ENCODE assay signal across 13 cellular contexts in genomic region chr18:67710639-67711038, GRCh38.
DNase-seq lines count a peak whose midpoint lies in the region; ATAC-seq and TF ChIP-seq lines count a peak whose summit lies in the region.
"Had no signal": no experiment of that assay in that cellular context is flagged by ENCODE, and none has a peak within 500 bp of the region (broad histone marks: within the 10 kb centered on the region; RNA-seq: fewer than 3 reads in every experiment).

No MANE protein-coding gene starts in this region.

- no peak overlapping the region for H3K4me3 ChIP-seq in RWPE2 (ENCODE audit: severe bottlenecking)
- H3K4me3 ChIP-seq: BLaER1, SJCRH30 had no signal

- H3K27ac ChIP-seq in H9 (ENCODE audit: insufficient read length, low read depth, low read length) (no peak overlapping the region), RWPE2 (ENCODE audit: poor library complexity, severe bottlenecking) (no peak overlapping the region)
- H3K27ac ChIP-seq: BLaER1, SJCRH30 had no signal

- H2BK20ac ChIP-seq in H9 (ENCODE audit: low read depth, low read length, poor library complexity, severe bottlenecking): no peak overlapping the region

- no peak overlapping the region for H2AK5ac ChIP-seq in H9 (ENCODE audit: insufficient read length, low read length)

- H4K20me1 ChIP-seq in H9 (ENCODE audit: control insufficient read depth, insufficient read depth, insufficient read length): no peaks in the 10 kb centered on the region
- H4K20me1 ChIP-seq: BLaER1 had no signal

- H3K4me1 Mint-ChIP-seq in H9 (peaks cover 9 to 14% of the 10 kb centered on the region in 2 experiments), T-cell (no peaks in the 10 kb centered on the region)

- peaks cover 0 to 2% of the 10 kb centered on the region in 2 experiments; a peak in 1 of 5 replicates for H3K9me3 Mint-ChIP-seq in H9
- H3K9me3 Mint-ChIP-seq in T-cell: no peaks in the 10 kb centered on the region
- H3K9me3 Mint-ChIP-seq: activated T-helper 1 cell treated with anti-CD3 and anti-CD28 coated beads, Interleukin-12 subunit alpha, Interleukin-12 subunit beta, Interleukin-2, Interleukin-4 antibody, amounts not matched to agents 30 ng/mL and 10 ng/mL and 1 ng/mL, durations not matched to agents 14 hours and 24 hours and 36 hours had no signal

- no peak overlapping the region for H3K4me2 ChIP-seq in H9 (ENCODE audit: insufficient read depth, insufficient read length, low read length)
- H3K4me2 ChIP-seq: BLaER1 had no signal

- TF ChIP-seq CTCF in H9 (conservative IDR thresholded peaks at IDR 0.05): peak; percentile 71
- TF ChIP-seq CTCF in RWPE2 (IDR thresholded peaks at IDR 0.05; ENCODE audit: poor library complexity, severe bottlenecking): peak; percentile 26

- H3K14ac ChIP-seq in H9 (ENCODE audit: insufficient read depth, low read length): no peak overlapping the region

- CTCF ChIA-PET in T-cell (lab: Charles Lee): no interaction called here

- no peaks in the 10 kb centered on the region; the same call in 1 of the 2 replicates for H3K27me3 Mint-ChIP-seq in H9 (ENCODE audit: low read depth)
- H3K27me3 Mint-ChIP-seq in T-cell: no peaks in the 10 kb centered on the region

- no peak overlapping the region for H2BK15ac ChIP-seq in H9 (ENCODE audit: low read depth, low read length)

- no peak overlapping the region for H3K4ac ChIP-seq in H9 (ENCODE audit: low read depth, low read length)

- H3K9me3 ChIP-seq in H9 (ENCODE audit: control insufficient read depth, low read depth, low read length) (no peaks in the 10 kb centered on the region), RWPE2 (ENCODE audit: severe bottlenecking) (no peaks in the 10 kb centered on the region)
- H3K9me3 ChIP-seq: BLaER1, SJCRH30 had no signal

- H3K79me1 ChIP-seq in H9 (ENCODE audit: insufficient read depth, low read depth, low read length, poor library complexity, severe bottlenecking): no peaks in the 10 kb centered on the region

- ATAC-seq in RWPE2 (ENCODE audit: low read depth) (no peak), T-cell (replicated peaks in 1 of 4) (no peak), HG03280 (IDR thresholded peaks at IDR 0.05; ENCODE audit: unreplicated experiment) (no peak)

- H3K36me3 Mint-ChIP-seq in H9 (ENCODE audit: insufficient read depth in 1 of 3, low read depth in 3 of 3) (no peaks in the 10 kb centered on the region), T-cell (no peaks in the 10 kb centered on the region)

- no peak overlapping the region for H2AFZ ChIP-seq in H9 (ENCODE audit: low read length)

- DNase-seq in ACHN (peak; percentile 6), H9 (no peak), RWPE2 (ENCODE audit: low spot score) (no peak), iPS-NIHi11 (ENCODE audit: low spot score) (peak; percentile 13), T-cell (no peak), HuH-7.5 (ENCODE audit: low spot score) (no peak), NCI-H526 treated with DMSO at 0.1 percent for 48 hours (lab: John Stamatoyannopoulos, UW) (no peak)
- DNase-seq: kidney glomerular epithelial cell, NCI-H226, SJCRH30 had no signal

- H3K9ac ChIP-seq in H9 (ENCODE audit: extremely low read depth, insufficient read length, low read length): no peak overlapping the region
- H3K9ac ChIP-seq: BLaER1 had no signal

- no peak overlapping the region for H4K8ac ChIP-seq in H9 (replicated peaks; ENCODE audit: insufficient read length, low read depth, low read length)

- no peaks in the 10 kb centered on the region for H3K36me3 ChIP-seq in RWPE2 (ENCODE audit: low read depth)
- H3K36me3 ChIP-seq: BLaER1, SJCRH30 had no signal

- H3K27me3 ChIP-seq in H9 (ENCODE audit: insufficient read depth, low read length) (no peaks in the 10 kb centered on the region), RWPE2 (ENCODE audit: insufficient read depth, poor library complexity, severe bottlenecking) (no peaks in the 10 kb centered on the region)
- H3K27me3 ChIP-seq: BLaER1, SJCRH30 had no signal

- H4K91ac ChIP-seq in H9 (ENCODE audit: insufficient read length, low read depth, low read length): no peak overlapping the region

- no peak overlapping the region for H2BK5ac ChIP-seq in H9 (ENCODE audit: insufficient read length, low read length)

- H3K27ac Mint-ChIP-seq in H9: no peak overlapping the region
- H3K27ac Mint-ChIP-seq in T-cell: no peak overlapping the region
- H3K27ac Mint-ChIP-seq: activated T-helper 1 cell treated with anti-CD3 and anti-CD28 coated beads, Interleukin-12 subunit alpha, Interleukin-12 subunit beta, Interleukin-2, Interleukin-4 antibody, amounts not matched to agents 30 ng/mL and 10 ng/mL and 1 ng/mL, durations not matched to agents 14 hours and 24 hours and 36 hours had no signal

- H2BK120ac ChIP-seq in H9 (ENCODE audit: low read depth, low read length, poor library complexity, severe bottlenecking): no peak overlapping the region

- no peak overlapping the region for H3K56ac ChIP-seq in H9 (ENCODE audit: insufficient read length, low read depth, low read length)

- no peak overlapping the region for H3K18ac ChIP-seq in H9 (ENCODE audit: insufficient read length, low read depth, low read length)

- H3K79me2 ChIP-seq in H9 (ENCODE audit: insufficient read depth, low read length): no peaks in the 10 kb centered on the region

- H3K4me1 ChIP-seq in H9 (ENCODE audit: insufficient read depth, low read length) (no peaks in the 10 kb centered on the region; the same call in 1 of the 2 replicates), RWPE2 (ENCODE audit: insufficient read depth, poor library complexity, severe bottlenecking) (no peaks in the 10 kb centered on the region)
- H3K4me1 ChIP-seq: BLaER1, SJCRH30 had no signal

- H3K23me2 ChIP-seq in H9 (ENCODE audit: insufficient read length, low read depth, low read length, poor library complexity, severe bottlenecking): peaks cover 2% of the 10 kb centered on the region

- no CpG with 5 or more reads among the region's 2 CpGs for WGBS in H9 (ENCODE audit: extremely low coverage, insufficient read length, low lambda C conversion rate)

- POLR2A ChIA-PET in T-cell (lab: Charles Lee): no interaction called here

- no peak overlapping the region for H4K5ac ChIP-seq in H9 (ENCODE audit: insufficient read length, low read depth, low read length)

- in situ Hi-C loops in ACHN (cut with HindIII; ENCODE audit: low pct_ligation_motif_present, low pct_unique_long_range_greater_than_20kb, low sequenced_read_pairs): no loop called here

- H2BK12ac ChIP-seq in H9 (ENCODE audit: insufficient read length, low read depth, low read length): no peak overlapping the region

- H3K4me3 Mint-ChIP-seq in H9: no peak overlapping the region
- no peak overlapping the region for H3K4me3 Mint-ChIP-seq in T-cell
- H3K4me3 Mint-ChIP-seq: activated T-helper 1 cell treated with anti-CD3 and anti-CD28 coated beads, Interleukin-12 subunit alpha, Interleukin-12 subunit beta, Interleukin-2, Interleukin-4 antibody, amounts not matched to agents 30 ng/mL and 10 ng/mL and 1 ng/mL, durations not matched to agents 14 hours and 24 hours and 36 hours had no signal

- no peak overlapping the region for H3T11ph ChIP-seq in H9 (ENCODE audit: low read length)

- no peak overlapping the region for H3K23ac ChIP-seq in H9 (ENCODE audit: insufficient read length, low read depth, low read length)

Comparison
In these comparisons a context has a peak if more than half of its experiments do, and no peak if none do; other contexts are left out.
1. DNase-seq: peak in ACHN (single experiment) and iPS-NIHi11 (single experiment); none in H9 (single experiment), RWPE2 (single experiment), T-cell (0 of 34), HuH-7.5 (single experiment) and NCI-H526 treated with DMSO at 0.1 percent for 48 hours (single experiment).